1 cellular context compared by ENCODE assay signal in the genomic region with DNA sequence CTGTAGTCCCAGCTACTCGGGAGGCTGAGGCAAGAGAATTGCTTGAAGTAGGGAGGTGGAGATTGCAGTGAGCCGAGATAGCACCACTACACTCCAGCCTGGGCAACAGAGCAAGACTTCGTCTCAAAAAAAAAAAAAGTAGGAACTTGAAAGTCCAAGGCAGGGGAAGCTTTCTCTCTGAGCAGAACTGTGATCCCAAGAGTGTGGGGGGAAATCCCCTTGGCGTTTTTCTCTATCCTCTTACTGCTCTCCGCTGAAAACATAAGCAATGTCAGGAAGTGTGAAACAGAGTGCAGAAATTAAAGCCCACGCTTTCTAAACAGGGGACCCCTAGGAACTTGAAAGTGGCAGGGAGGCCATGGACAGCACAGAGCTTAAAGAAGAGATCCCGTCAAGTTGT.
TF ChIP-seq lines count a peak whose summit lies in the region.

No MANE protein-coding gene starts in this region.

TF ChIP-seq in GM12878, 131 proteins besides CTCF, POLR2A, EP300 and RAD21:
- TF ChIP-seq, protein P1, sequence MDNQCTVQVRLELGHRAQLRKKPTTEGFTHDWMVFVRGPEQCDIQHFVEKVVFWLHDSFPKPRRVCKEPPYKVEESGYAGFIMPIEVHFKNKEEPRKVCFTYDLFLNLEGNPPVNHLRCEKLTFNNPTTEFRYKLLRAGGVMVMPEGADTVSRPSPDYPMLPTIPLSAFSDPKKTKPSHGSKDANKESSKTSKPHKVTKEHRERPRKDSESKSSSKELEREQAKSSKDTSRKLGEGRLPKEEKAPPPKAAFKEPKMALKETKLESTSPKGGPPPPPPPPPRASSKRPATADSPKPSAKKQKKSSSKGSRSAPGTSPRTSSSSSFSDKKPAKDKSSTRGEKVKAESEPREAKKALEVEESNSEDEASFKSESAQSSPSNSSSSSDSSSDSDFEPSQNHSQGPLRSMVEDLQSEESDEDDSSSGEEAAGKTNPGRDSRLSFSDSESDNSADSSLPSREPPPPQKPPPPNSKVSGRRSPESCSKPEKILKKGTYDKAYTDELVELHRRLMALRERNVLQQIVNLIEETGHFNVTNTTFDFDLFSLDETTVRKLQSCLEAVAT (IDR thresholded peaks at IDR 0.05): 0 out of 2 replicates have a peak, but pooled peaks have one; percentile 15
- TF ChIP-seq RB1 (IDR thresholded peaks at IDR 0.05; ENCODE audit: borderline replicate concordance): no peak
- TF ChIP-seq NBN (IDR thresholded peaks at IDR 0.05): 0 out of 2 replicates have a peak, but pooled peaks have one; percentile 25
- TF ChIP-seq, protein P2, sequence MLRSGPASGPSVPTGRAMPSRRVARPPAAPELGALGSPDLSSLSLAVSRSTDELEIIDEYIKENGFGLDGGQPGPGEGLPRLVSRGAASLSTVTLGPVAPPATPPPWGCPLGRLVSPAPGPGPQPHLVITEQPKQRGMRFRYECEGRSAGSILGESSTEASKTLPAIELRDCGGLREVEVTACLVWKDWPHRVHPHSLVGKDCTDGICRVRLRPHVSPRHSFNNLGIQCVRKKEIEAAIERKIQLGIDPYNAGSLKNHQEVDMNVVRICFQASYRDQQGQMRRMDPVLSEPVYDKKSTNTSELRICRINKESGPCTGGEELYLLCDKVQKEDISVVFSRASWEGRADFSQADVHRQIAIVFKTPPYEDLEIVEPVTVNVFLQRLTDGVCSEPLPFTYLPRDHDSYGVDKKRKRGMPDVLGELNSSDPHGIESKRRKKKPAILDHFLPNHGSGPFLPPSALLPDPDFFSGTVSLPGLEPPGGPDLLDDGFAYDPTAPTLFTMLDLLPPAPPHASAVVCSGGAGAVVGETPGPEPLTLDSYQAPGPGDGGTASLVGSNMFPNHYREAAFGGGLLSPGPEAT (IDR thresholded peaks at IDR 0.05; ENCODE audit: low read depth): peak; percentile 30; the same call in 1 of the 2 replicates
- TF ChIP-seq IKZF2 (IDR thresholded peaks at IDR 0.05): peak in 1 of 2 experiments; percentile 20; a peak in 1 of 4 replicates
- TF ChIP-seq CHD1 (IDR thresholded peaks at IDR 0.05; ENCODE audit: low read depth, low read length): no peak
